Comparison of ENCODE assay signal across 8 cellular contexts in genomic region chrX:1466971-1467561, GRCh38. TPM values are rescaled to one million over a fixed set of nuclear protein-coding genes. Genes with fewer than 3 reads are reported as not detected.
A peak's percentile ranks its signal among the peaks of the same experiment; 100 is the strongest.
DNase-seq lines count a peak whose midpoint lies in the region; ATAC-seq, FAIRE-seq and TF ChIP-seq lines count a peak whose summit lies in the region.

No MANE protein-coding gene starts in this region.

- ATAC-seq in Right ventricle myocardium inferior (no peak), HG03354 (IDR thresholded peaks at IDR 0.05; ENCODE audit: poor library complexity, severe bottlenecking, unreplicated experiment) (peak; percentile 56)

- H3K36me3 ChIP-seq in neuronal stem cell (replicated peaks in 1 of 2; ENCODE audit: control insufficient read depth in 2 of 2, insufficient read depth in 2 of 2, low read length in 2 of 2), result no peaks in the 10 kb centered on the region

- H3K14ac ChIP-seq in neuronal stem cell (ENCODE audit: low read length), result no peak overlapping the region

- FAIRE-seq in D721Med (lab: Jason Lieb, UNC) (no peak), frontal cortex (lab: Jason Lieb, UNC) (no peak)

- H3K27ac ChIP-seq in neuronal stem cell (replicated peaks; ENCODE audit: low read length), result no peak overlapping the region

- DNase-seq in Right ventricle myocardium inferior (ENCODE audit: missing footprints) (peak; percentile 67), cardiac septum (ENCODE audit: low spot score) (no peak), neuronal stem cell (ENCODE audit: low spot score) (no peak), D721Med (ENCODE audit: insufficient read length, low spot score) (no peak), frontal cortex (ENCODE audit: low spot score in 2 of 2) (no peak), NCI-H2081 (lab: John Stamatoyannopoulos, UW) (no peak)
- peak; percentile 74 for DNase-seq in activated CD8-positive, alpha-beta memory T cell treated with anti-CD3 and anti-CD28 coated beads for 24 hours

- no peaks in the 10 kb centered on the region for H3K4me1 ChIP-seq in neuronal stem cell (ENCODE audit: control insufficient read depth in 2 of 2, insufficient read depth in 1 of 2, low read depth in 1 of 2, low read length in 2 of 2)

- peak overlapping the region; percentile 41 for H2BK12ac ChIP-seq in neuronal stem cell (ENCODE audit: low read length)

- H3K23ac ChIP-seq in neuronal stem cell (ENCODE audit: low read depth, low read length, poor library complexity), result no peak overlapping the region

- H3K27me3 ChIP-seq in neuronal stem cell (ENCODE audit: control insufficient read depth in 3 of 3, insufficient read depth in 3 of 3, low read depth in 1 of 3, low read length in 3 of 3), result peaks cover 0 to 16% (median 0%) of the 10 kb centered on the region in 3 experiments

- peak overlapping the region; percentile 85 for H3K18ac ChIP-seq in neuronal stem cell (ENCODE audit: low read length)

- H3K9ac ChIP-seq in neuronal stem cell (ENCODE audit: low read depth, low read length, poor library complexity), result no peak overlapping the region

- H3K4ac ChIP-seq in neuronal stem cell (ENCODE audit: low read length), result no peak overlapping the region

- no peak overlapping the region for H4K8ac ChIP-seq in neuronal stem cell (ENCODE audit: low read depth, low read length)

- H2BK120ac ChIP-seq in neuronal stem cell (ENCODE audit: low read depth, low read length), result no peak overlapping the region

- no CpG with 5 or more reads among the region's 20 CpGs for WGBS in neuronal stem cell (ENCODE audit: extremely low coverage in 2 of 2, insufficient read length in 2 of 2, insufficient replicate concordance in 1 of 2), 2 donors

- intact Hi-C loops in Right ventricle myocardium inferior (cut with DNase I) (no loop called here), cardiac septum (cut with DNase I) (no loop called here)

- H3K4me2 ChIP-seq in neuronal stem cell (ENCODE audit: insufficient read depth, low read length, poor library complexity, severe bottlenecking), result no peak overlapping the region

- peak overlapping the region; percentile 17 for H2AFZ ChIP-seq in neuronal stem cell (ENCODE audit: low read length)

- no peaks in the 10 kb centered on the region for H3K79me1 ChIP-seq in neuronal stem cell (ENCODE audit: low read depth, low read length)

- no peak overlapping the region for H2BK5ac ChIP-seq in neuronal stem cell (ENCODE audit: low read length)

- H2AK5ac ChIP-seq in neuronal stem cell (ENCODE audit: low read depth, low read length), result no peak overlapping the region

- H3K4me3 ChIP-seq in neuronal stem cell (ENCODE audit: low read length in 2 of 2), result no peak overlapping the region

- H4K91ac ChIP-seq in neuronal stem cell (ENCODE audit: low read depth, low read length, poor library complexity), result no peak overlapping the region

- TF ChIP-seq CTCF in D721Med (IDR thresholded peaks at IDR 0.05; ENCODE audit: insufficient read depth, missing control alignments), result no peak

- peaks cover 0 to 4% of the 10 kb centered on the region in 2 donors for H3K9me3 ChIP-seq in neuronal stem cell (replicated peaks in 1 of 2; ENCODE audit: control insufficient read depth in 2 of 2, insufficient read depth in 1 of 2, low read depth in 1 of 2, low read length in 2 of 2)

- H2BK15ac ChIP-seq in neuronal stem cell (ENCODE audit: low read length), result no peak overlapping the region

RNA-seq across cellular contexts. Expression of gene ASMTL, which starts 14.4 kb away (rescaled TPM):
- total RNA-seq in Right ventricle myocardium inferior, result 33.1 TPM
- 26.8 TPM for total RNA-seq in cardiac septum
- polyA plus RNA-seq in neuronal stem cell (2013, experiment 1 of 2), result 52.5 TPM
- 51.6 TPM for polyA plus RNA-seq in neuronal stem cell (2013, experiment 2 of 2)
- total RNA-seq in frontal cortex, result 10.6 TPM

Comparison
In these comparisons a context has a peak if more than half of its experiments do, and no peak if none do; other contexts are left out.
1. DNase-seq: peak in Right ventricle myocardium inferior (single experiment) and activated CD8-positive, alpha-beta memory T cell treated with anti-CD3 and anti-CD28 coated beads for 24 hours (single experiment); none in cardiac septum (single experiment), neuronal stem cell (single experiment), D721Med (single experiment), frontal cortex (0 of 2) and NCI-H2081 (0 of 2).